In the genomic region with DNA sequence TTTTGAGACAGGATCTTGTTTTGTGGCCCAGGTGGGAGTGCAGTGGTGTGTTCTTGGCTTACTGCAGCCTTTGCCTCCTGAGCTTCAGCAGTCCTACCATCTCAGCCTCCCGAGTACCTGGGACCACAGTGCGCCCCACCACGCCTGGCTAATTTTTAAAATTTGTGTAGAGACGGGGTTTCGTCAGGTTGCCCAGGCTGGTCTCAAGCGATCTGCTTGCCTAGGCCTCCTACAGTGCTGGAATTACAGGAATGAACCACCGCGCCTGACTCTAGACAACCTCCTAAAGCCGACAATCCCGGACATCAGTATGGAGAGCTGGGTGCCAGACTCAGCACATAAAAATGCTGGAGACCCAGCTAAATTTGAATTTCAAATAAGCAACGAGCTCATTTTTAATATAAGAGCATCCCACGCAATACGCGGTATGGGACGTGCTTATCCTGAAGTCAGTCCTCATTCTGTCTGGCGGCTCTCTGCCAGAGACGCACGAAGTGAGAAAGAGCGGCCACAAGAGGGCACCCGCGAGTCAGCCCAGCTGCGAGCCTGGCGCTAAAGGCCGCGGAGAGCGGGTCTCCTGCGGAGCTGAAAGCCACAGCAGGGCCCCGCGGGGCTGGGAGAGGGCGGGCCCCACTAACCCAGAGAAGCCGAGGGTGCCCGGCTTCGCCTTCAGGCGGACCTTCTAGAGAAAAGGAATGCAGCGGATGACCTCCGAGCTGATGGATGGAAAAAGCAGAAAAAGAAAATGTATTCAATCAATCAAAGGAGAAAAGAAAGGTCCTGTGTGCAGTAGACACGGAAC, we compare ENCODE assay signal across 8 cellular contexts. TPM values are rescaled to one million over a fixed set of nuclear protein-coding genes. Genes with fewer than 3 reads are reported as not detected.
A peak's percentile ranks its signal among the peaks of the same experiment; 100 is the strongest.
DNase-seq lines count a peak whose midpoint lies in the region; ATAC-seq, FAIRE-seq and TF ChIP-seq lines count a peak whose summit lies in the region.

No MANE protein-coding gene starts in this region.

- H3K9ac ChIP-seq in HepG2 (ENCODE audit: insufficient read depth, low read depth, low read length) = no peak overlapping the region

- no peak for TF ChIP-seq POLR2A in HepG2 (IDR thresholded peaks at IDR 0.05; ENCODE audit: insufficient read depth in 1 of 2, low read depth in 2 of 2, low read length in 2 of 2)

- POLR2A ChIA-PET in HepG2 (lab: Yijun Ruan, JAX) = interaction anchor here (1.1 to 4.5 kb wide), 5 partner anchors 18 to 49 kb away, joined by 3 to 31 read pairs (median 9); partner anchors contain the start of genes ECHS1, FUOM, PAOX and PRAP1

- no peaks in the 10 kb centered on the region for H3K79me2 ChIP-seq in HepG2 (ENCODE audit: insufficient read depth, low read length)

- H3K4me2 ChIP-seq in HepG2 (ENCODE audit: low read depth, low read length) = peak overlapping the region; percentile 82

- peaks cover 7 to 73% of the 10 kb centered on the region in 2 experiments for H3K27me3 ChIP-seq in HepG2 (ENCODE audit: control insufficient read depth in 1 of 2, insufficient read depth in 2 of 2, low read length in 2 of 2)

- 8% methylated on average over 35 of the region's 37 CpGs for WGBS in HepG2 (ENCODE audit: low lambda C conversion rate)

- CTCF ChIA-PET in HepG2 (lab: Yijun Ruan, JAX; ENCODE audit: low intra/inter-chr PET ratio, low total read pairs) = interaction anchor here (0.6 to 0.8 kb wide), 2 partner anchors 11 to 16 kb away, joined by 3 read pairs; no protein-coding TSS in a partner anchor

- no peaks in the 10 kb centered on the region for H3K9me3 ChIP-seq in HepG2 (ENCODE audit: low read length)

- no peak overlapping the region for H3K27ac ChIP-seq in HepG2 (ENCODE audit: extremely low read length, insufficient read depth, low read length)

- BruUV-seq in HepG2 (replicated peaks; lab: Mats Ljungman, UMichigan) = no TSS peak

- no peaks in the 10 kb centered on the region for H3K36me3 ChIP-seq in HepG2 (replicated peaks in 1 of 2; ENCODE audit: control insufficient read depth in 1 of 2, insufficient read depth in 2 of 2, low read length in 2 of 2)

- peak; percentile 44 for DNase-seq in AG09319 (ENCODE audit: extremely low read depth, low read depth)
- peak; percentile 69 for DNase-seq in NCI-H2227 treated with DMSO at 0.1 percent for 48 hours (lab: John Stamatoyannopoulos, UW)
- DNase-seq in activated CD4-positive, alpha-beta T cell treated with anti-CD3 and anti-CD28 coated beads for 24 hours (ENCODE audit: low read depth in 2 of 2) = peak; percentile 81 to 87
- peak; percentile 85 for DNase-seq in cerebellum (ENCODE audit: low spot score)
- DNase-seq in HepG2 (ENCODE audit: low spot score) = peak; percentile 70
- DNase-seq in stimulated activated CD4-positive, alpha-beta T cell treated with anti-CD3 and anti-CD28 coated beads, Interleukin-4, amount 100 ng/mL, for 4 hours = peak; percentile 81 to 91

- no peaks in the 10 kb centered on the region for H4K20me1 ChIP-seq in HepG2 (ENCODE audit: insufficient read depth, low read length)

- TF ChIP-seq EP300 in HepG2 (IDR thresholded peaks at IDR 0.05; ENCODE audit: low read depth in 2 of 2, low read length in 2 of 2) (no peak), HepG2 (CRISPR knock-in tag; IDR thresholded peaks at IDR 0.05; ENCODE audit: borderline replicate concordance) (no peak)

- peaks cover 31% of the 10 kb centered on the region for H3K4me1 ChIP-seq in HepG2 (ENCODE audit: insufficient read depth, low read length)

- TF ChIP-seq RAD21 in HepG2 (CRISPR knock-in tag; IDR thresholded peaks at IDR 0.05) = peak; percentile 92

- intact Hi-C loops in HepG2 (cut with micrococcal nuclease; ENCODE audit: unreplicated experiment) = loop anchor here (2.0 to 10.0 kb wide), 2 partner anchors 45 to 65 kb away; partner anchors contain the start of genes ECHS1, MTG1 and PAOX

- TF ChIP-seq CTCF in AG09319 (IDR thresholded peaks at IDR 0.05; ENCODE audit: low read depth, low read length) (peak; percentile 91), HepG2 (CRISPR knock-in tag; IDR thresholded peaks at IDR 0.05) (peak; percentile 92)

- no peak for FAIRE-seq in HepG2 (lab: Jason Lieb, UNC)

- H2AFZ ChIP-seq in HepG2 (ENCODE audit: low read length) = no peak overlapping the region

- peak; percentile 82 for ATAC-seq in GM18861 (IDR thresholded peaks at IDR 0.05; ENCODE audit: unreplicated experiment)
- ATAC-seq in HG03108 (IDR thresholded peaks at IDR 0.05; ENCODE audit: unreplicated experiment) = peak; percentile 67
- peak; percentile 87 for ATAC-seq in HepG2

- in situ Hi-C loops in HepG2 (cut with HindIII; ENCODE audit: extremely low pct_ligation_motif_present, low pct_unique_long_range_greater_than_20kb) = no loop called here

- H3K4me3 ChIP-seq in HepG2 (replicated peaks in 1 of 3; ENCODE audit: insufficient read depth in 1 of 3, low read depth in 2 of 3, low read length in 3 of 3) = peak overlapping the region in 1 of 3 experiments; percentile 40; a peak in 2 of 6 replicates

RNA-seq across cellular contexts. Expression of gene CALY, which starts 7.1 kb away (rescaled TPM):
- total RNA-seq in cerebellum (6.6 TPM), HepG2 (2016; rRNA removed; fragmentation: Illumina TruSeq; extraction: Trizol) (not detected in 2 replicates)
- not detected in 2 replicates for total RNA-seq in HepG2 (2016; cell fraction: cytosol; rRNA removed; fragmentation: Illumina TruSeq; extraction: Trizol; ENCODE audit: low read depth)
- not detected in 2 replicates for total RNA-seq in HepG2 (2016; cell fraction: insoluble cytoplasmic fraction; rRNA removed; fragmentation: Illumina TruSeq; extraction: Trizol)
- not detected in 2 replicates for total RNA-seq in HepG2 (2016; cell fraction: membrane; rRNA removed; fragmentation: Illumina TruSeq; extraction: Trizol)
- not detected in 2 replicates for total RNA-seq in HepG2 (2016; cell fraction: nucleus; rRNA removed; fragmentation: Illumina TruSeq; extraction: Trizol)
- polyA plus RNA-seq in HepG2 (2011; rRNA removed) = 0.08 and 0.21 TPM in 2 replicates
- 0.12 and 0.31 TPM in 2 replicates for polyA plus RNA-seq in HepG2 (2011; cell fraction: cytosol; rRNA removed)
- polyA plus RNA-seq in HepG2 (2011; cell fraction: nucleus; rRNA removed) = 0.50 and 0.55 TPM in 2 replicates
- polyA plus RNA-seq in HepG2 (2012) = 0.23 and 0.35 TPM in 2 replicates
- not detected in 2 replicates for polyA plus RNA-seq in HepG2 (2016; cell fraction: cytosol; fragmentation: Illumina TruSeq; extraction: Trizol; ENCODE audit: low read depth)
- polyA plus RNA-seq in HepG2 (2016; cell fraction: insoluble cytoplasmic fraction; fragmentation: Illumina TruSeq; extraction: Trizol; ENCODE audit: low read depth) = not detected in 2 replicates
- not detected in 2 replicates for polyA plus RNA-seq in HepG2 (2016; cell fraction: membrane; fragmentation: Illumina TruSeq; extraction: Trizol; ENCODE audit: low read depth)
- not detected in 2 replicates for polyA plus RNA-seq in HepG2 (2016; cell fraction: nucleus; fragmentation: Illumina TruSeq; extraction: Trizol; ENCODE audit: insufficient read depth, low read depth)
- polyA minus RNA-seq in HepG2 (2011; rRNA and poly(A)+ RNA removed; ENCODE audit: low replicate concordance) = 0.12 TPM in 1 of 2 replicates, not detected in the other
- polyA minus RNA-seq in HepG2 (2011; cell fraction: cytosol; rRNA and poly(A)+ RNA removed) = not detected in 2 replicates
- not detected in 2 replicates for polyA minus RNA-seq in HepG2 (2011; cell fraction: nucleus; rRNA and poly(A)+ RNA removed)

RNA-seq across cellular contexts. Expression of gene PRAP1, which starts 17.6 kb away (rescaled TPM):
- total RNA-seq in cerebellum = not detected
- 22.4 and 48.2 TPM in 2 replicates for total RNA-seq in HepG2 (2016; rRNA removed; fragmentation: Illumina TruSeq; extraction: Trizol)
- total RNA-seq in HepG2 (2016; cell fraction: cytosol; rRNA removed; fragmentation: Illumina TruSeq; extraction: Trizol; ENCODE audit: low read depth) = 14.5 and 19.5 TPM in 2 replicates
- 19.1 and 44.0 TPM in 2 replicates for total RNA-seq in HepG2 (2016; cell fraction: insoluble cytoplasmic fraction; rRNA removed; fragmentation: Illumina TruSeq; extraction: Trizol)
- 12.8 and 15.9 TPM in 2 replicates for total RNA-seq in HepG2 (2016; cell fraction: membrane; rRNA removed; fragmentation: Illumina TruSeq; extraction: Trizol)
- total RNA-seq in HepG2 (2016; cell fraction: nucleus; rRNA removed; fragmentation: Illumina TruSeq; extraction: Trizol) = 39.5 and 48.3 TPM in 2 replicates
- 20.8 and 26.7 TPM in 2 replicates for polyA plus RNA-seq in HepG2 (2011; rRNA removed)
- polyA plus RNA-seq in HepG2 (2011; cell fraction: cytosol; rRNA removed) = 32.8 and 46.2 TPM in 2 replicates
- 13.6 and 16.7 TPM in 2 replicates for polyA plus RNA-seq in HepG2 (2011; cell fraction: nucleus; rRNA removed)
- 18.3 and 22.2 TPM in 2 replicates for polyA plus RNA-seq in HepG2 (2012)
- polyA plus RNA-seq in HepG2 (2016; cell fraction: cytosol; fragmentation: Illumina TruSeq; extraction: Trizol; ENCODE audit: low read depth) = 25.2 and 25.3 TPM in 2 replicates
- polyA plus RNA-seq in HepG2 (2016; cell fraction: insoluble cytoplasmic fraction; fragmentation: Illumina TruSeq; extraction: Trizol; ENCODE audit: low read depth) = 31.2 and 35.2 TPM in 2 replicates
- polyA plus RNA-seq in HepG2 (2016; cell fraction: membrane; fragmentation: Illumina TruSeq; extraction: Trizol; ENCODE audit: low read depth) = 21.3 and 23.0 TPM in 2 replicates
- polyA plus RNA-seq in HepG2 (2016; cell fraction: nucleus; fragmentation: Illumina TruSeq; extraction: Trizol; ENCODE audit: insufficient read depth, low read depth) = 99.8 and 108 TPM in 2 replicates
- 11.2 TPM in 1 of 2 replicates, not detected in the other for polyA minus RNA-seq in HepG2 (2011; rRNA and poly(A)+ RNA removed; ENCODE audit: low replicate concordance)
- polyA minus RNA-seq in HepG2 (2011; cell fraction: cytosol; rRNA and poly(A)+ RNA removed) = 7.7 and 10.1 TPM in 2 replicates
- 2.6 and 4.7 TPM in 2 replicates for polyA minus RNA-seq in HepG2 (2011; cell fraction: nucleus; rRNA and poly(A)+ RNA removed)

RNA-seq across cellular contexts. Expression of gene ZNF511, which starts 20.9 kb away (rescaled TPM):
- total RNA-seq in cerebellum = 8.9 TPM
- total RNA-seq in HepG2 (2016; rRNA removed; fragmentation: Illumina TruSeq; extraction: Trizol) = 53.4 and 66.4 TPM in 2 replicates
- total RNA-seq in HepG2 (2016; cell fraction: cytosol; rRNA removed; fragmentation: Illumina TruSeq; extraction: Trizol; ENCODE audit: low read depth) = 127 and 151 TPM in 2 replicates
- 45.9 and 63.3 TPM in 2 replicates for total RNA-seq in HepG2 (2016; cell fraction: insoluble cytoplasmic fraction; rRNA removed; fragmentation: Illumina TruSeq; extraction: Trizol)
- total RNA-seq in HepG2 (2016; cell fraction: membrane; rRNA removed; fragmentation: Illumina TruSeq; extraction: Trizol) = 118 and 128 TPM in 2 replicates
- total RNA-seq in HepG2 (2016; cell fraction: nucleus; rRNA removed; fragmentation: Illumina TruSeq; extraction: Trizol) = 24.0 and 36.2 TPM in 2 replicates
- 35.6 and 37.0 TPM in 2 replicates for polyA plus RNA-seq in HepG2 (2011; rRNA removed)
- 27.9 and 34.4 TPM in 2 replicates for polyA plus RNA-seq in HepG2 (2011; cell fraction: cytosol; rRNA removed)
- polyA plus RNA-seq in HepG2 (2011; cell fraction: nucleus; rRNA removed) = 40.1 and 48.7 TPM in 2 replicates
- polyA plus RNA-seq in HepG2 (2012) = 30.0 and 30.3 TPM in 2 replicates
- 150 and 156 TPM in 2 replicates for polyA plus RNA-seq in HepG2 (2016; cell fraction: cytosol; fragmentation: Illumina TruSeq; extraction: Trizol; ENCODE audit: low read depth)
- polyA plus RNA-seq in HepG2 (2016; cell fraction: insoluble cytoplasmic fraction; fragmentation: Illumina TruSeq; extraction: Trizol; ENCODE audit: low read depth) = 57.9 and 63.8 TPM in 2 replicates
- polyA plus RNA-seq in HepG2 (2016; cell fraction: membrane; fragmentation: Illumina TruSeq; extraction: Trizol; ENCODE audit: low read depth) = 121 and 129 TPM in 2 replicates
- polyA plus RNA-seq in HepG2 (2016; cell fraction: nucleus; fragmentation: Illumina TruSeq; extraction: Trizol; ENCODE audit: insufficient read depth, low read depth) = 62.1 and 62.9 TPM in 2 replicates
- polyA minus RNA-seq in HepG2 (2011; rRNA and poly(A)+ RNA removed; ENCODE audit: low replicate concordance) = 48.5 and 63.6 TPM in 2 replicates
- 11.6 and 21.1 TPM in 2 replicates for polyA minus RNA-seq in HepG2 (2011; cell fraction: cytosol; rRNA and poly(A)+ RNA removed)
- 13.3 and 16.2 TPM in 2 replicates for polyA minus RNA-seq in HepG2 (2011; cell fraction: nucleus; rRNA and poly(A)+ RNA removed)

RNA-seq across cellular contexts. Expression of gene TUBGCP2, which starts 20.9 kb away (rescaled TPM):
- total RNA-seq in cerebellum (37.8 TPM), HepG2 (2016; rRNA removed; fragmentation: Illumina TruSeq; extraction: Trizol) (34.5 and 44.1 TPM in 2 replicates)
- 7.2 and 8.9 TPM in 2 replicates for total RNA-seq in HepG2 (2016; cell fraction: cytosol; rRNA removed; fragmentation: Illumina TruSeq; extraction: Trizol; ENCODE audit: low read depth)
- total RNA-seq in HepG2 (2016; cell fraction: insoluble cytoplasmic fraction; rRNA removed; fragmentation: Illumina TruSeq; extraction: Trizol) = 37.9 and 41.1 TPM in 2 replicates
- 17.0 and 24.0 TPM in 2 replicates for total RNA-seq in HepG2 (2016; cell fraction: membrane; rRNA removed; fragmentation: Illumina TruSeq; extraction: Trizol)
- 16.5 and 20.7 TPM in 2 replicates for total RNA-seq in HepG2 (2016; cell fraction: nucleus; rRNA removed; fragmentation: Illumina TruSeq; extraction: Trizol)
- 21.3 and 22.6 TPM in 2 replicates for polyA plus RNA-seq in HepG2 (2011; rRNA removed)
- polyA plus RNA-seq in HepG2 (2011; cell fraction: cytosol; rRNA removed) = 14.3 and 19.4 TPM in 2 replicates
- polyA plus RNA-seq in HepG2 (2011; cell fraction: nucleus; rRNA removed) = 51.6 and 62.8 TPM in 2 replicates
- 17.9 and 24.1 TPM in 2 replicates for polyA plus RNA-seq in HepG2 (2012)
- polyA plus RNA-seq in HepG2 (2016; cell fraction: cytosol; fragmentation: Illumina TruSeq; extraction: Trizol; ENCODE audit: low read depth) = 4.7 and 4.8 TPM in 2 replicates
- polyA plus RNA-seq in HepG2 (2016; cell fraction: insoluble cytoplasmic fraction; fragmentation: Illumina TruSeq; extraction: Trizol; ENCODE audit: low read depth) = 34.0 and 36.8 TPM in 2 replicates
- polyA plus RNA-seq in HepG2 (2016; cell fraction: membrane; fragmentation: Illumina TruSeq; extraction: Trizol; ENCODE audit: low read depth) = 8.5 and 11.7 TPM in 2 replicates
- polyA plus RNA-seq in HepG2 (2016; cell fraction: nucleus; fragmentation: Illumina TruSeq; extraction: Trizol; ENCODE audit: insufficient read depth, low read depth) = 51.1 and 52.9 TPM in 2 replicates
- 49.0 and 64.6 TPM in 2 replicates for polyA minus RNA-seq in HepG2 (2011; rRNA and poly(A)+ RNA removed; ENCODE audit: low replicate concordance)
- 16.4 and 17.1 TPM in 2 replicates for polyA minus RNA-seq in HepG2 (2011; cell fraction: cytosol; rRNA and poly(A)+ RNA removed)
- 29.6 and 40.8 TPM in 2 replicates for polyA minus RNA-seq in HepG2 (2011; cell fraction: nucleus; rRNA and poly(A)+ RNA removed)

RNA-seq across cellular contexts. Expression of gene FUOM, which starts 28.2 kb away (rescaled TPM):
- total RNA-seq in cerebellum (2.6 TPM), HepG2 (2016; rRNA removed; fragmentation: Illumina TruSeq; extraction: Trizol) (60.4 and 64.2 TPM in 2 replicates)
- 57.8 and 71.7 TPM in 2 replicates for total RNA-seq in HepG2 (2016; cell fraction: cytosol; rRNA removed; fragmentation: Illumina TruSeq; extraction: Trizol; ENCODE audit: low read depth)
- 67.9 and 76.3 TPM in 2 replicates for total RNA-seq in HepG2 (2016; cell fraction: insoluble cytoplasmic fraction; rRNA removed; fragmentation: Illumina TruSeq; extraction: Trizol)
- 58.7 and 70.4 TPM in 2 replicates for total RNA-seq in HepG2 (2016; cell fraction: membrane; rRNA removed; fragmentation: Illumina TruSeq; extraction: Trizol)
- total RNA-seq in HepG2 (2016; cell fraction: nucleus; rRNA removed; fragmentation: Illumina TruSeq; extraction: Trizol) = 36.8 and 40.4 TPM in 2 replicates
- polyA plus RNA-seq in HepG2 (2011; rRNA removed) = 27.5 and 29.3 TPM in 2 replicates
- polyA plus RNA-seq in HepG2 (2011; cell fraction: cytosol; rRNA removed) = 32.4 and 52.6 TPM in 2 replicates
- polyA plus RNA-seq in HepG2 (2011; cell fraction: nucleus; rRNA removed) = 38.8 and 43.2 TPM in 2 replicates
- polyA plus RNA-seq in HepG2 (2012) = 14.1 and 20.9 TPM in 2 replicates
- polyA plus RNA-seq in HepG2 (2016; cell fraction: cytosol; fragmentation: Illumina TruSeq; extraction: Trizol; ENCODE audit: low read depth) = 45.1 and 62.7 TPM in 2 replicates
- polyA plus RNA-seq in HepG2 (2016; cell fraction: insoluble cytoplasmic fraction; fragmentation: Illumina TruSeq; extraction: Trizol; ENCODE audit: low read depth) = 61.9 and 62.9 TPM in 2 replicates
- 48.7 and 50.0 TPM in 2 replicates for polyA plus RNA-seq in HepG2 (2016; cell fraction: membrane; fragmentation: Illumina TruSeq; extraction: Trizol; ENCODE audit: low read depth)
- 39.1 and 50.6 TPM in 2 replicates for polyA plus RNA-seq in HepG2 (2016; cell fraction: nucleus; fragmentation: Illumina TruSeq; extraction: Trizol; ENCODE audit: insufficient read depth, low read depth)
- polyA minus RNA-seq in HepG2 (2011; rRNA and poly(A)+ RNA removed; ENCODE audit: low replicate concordance) = 5.1 and 15.7 TPM in 2 replicates
- 4.8 and 6.5 TPM in 2 replicates for polyA minus RNA-seq in HepG2 (2011; cell fraction: cytosol; rRNA and poly(A)+ RNA removed)
- polyA minus RNA-seq in HepG2 (2011; cell fraction: nucleus; rRNA and poly(A)+ RNA removed) = 34.6 and 37.3 TPM in 2 replicates

Comparison
In these comparisons a context has a peak if more than half of its experiments do, and no peak if none do; other contexts are left out.
1. RNA of gene PRAP1, which starts 17.6 kb away (total RNA-seq): 12.8 to 48.3 TPM in HepG2; not detected in cerebellum (single experiment); every median in the first group is over 10 times any median in the second.
2. Peak in every context shown above with its lines, with median percentiles within 50 percentile points of each other: DNase-seq and ATAC-seq.